Comparison of ENCODE assay signal across 8 cellular contexts in genomic region chr18:13464432-13465125, GRCh38.
A peak's percentile ranks its signal among the peaks of the same experiment; 100 is the strongest.
DNase-seq lines count a peak whose midpoint lies in the region; ATAC-seq lines count a peak whose summit lies in the region.

No MANE protein-coding gene starts in this region.

- peaks cover 0 to 11% (median 4%) of the 10 kb centered on the region in 7 donors for H3K9me3 Mint-ChIP-seq in CD4-positive, CD25-positive, alpha-beta regulatory T cell
- H3K9me3 Mint-ChIP-seq in IgD-negative memory B cell: peaks cover 2 to 7% (median 3%) of the 10 kb centered on the region in 3 donors
- peaks cover 13% of the 10 kb centered on the region for H3K9me3 Mint-ChIP-seq in activated CD4-positive, alpha-beta memory T cell treated with anti-CD3 and anti-CD28 coated beads for 36 hours

- intact Hi-C loops in activated CD4-positive, alpha-beta memory T cell treated with anti-CD3 and anti-CD28 coated beads for 36 hours (cut with micrococcal nuclease): loop anchor here (1.0 to 10.0 kb wide), 4 partner anchors 26 to 250 kb away; partner anchors contain the start of gene LDLRAD4

- CTCF ChIA-PET in activated CD4-positive, alpha-beta memory T cell treated with anti-CD3 and anti-CD28 coated beads for 36 hours (lab: Charles Lee): interaction anchor here (1.2 kb wide), 1 partner anchor 248 kb away, joined by 4 read pairs; no protein-coding TSS in a partner anchor

- peaks cover 8% of the 10 kb centered on the region for H3K36me3 ChIP-seq in CD4-positive, CD25-positive, alpha-beta regulatory T cell (ENCODE audit: control insufficient read depth, insufficient read depth, low read length)
- H3K36me3 ChIP-seq in esophagus (ENCODE audit: control insufficient read depth in 2 of 2, insufficient read depth in 2 of 2, low read length in 1 of 2): no peaks in the 10 kb centered on the region

- 66 to 68% methylated on average over 14 of the region's 14 CpGs for WGBS in esophagus, 2 donors

- peak overlapping the region; percentile 86 for H3K4me3 ChIP-seq in CD4-positive, CD25-positive, alpha-beta regulatory T cell (ENCODE audit: low read depth, low read length)
- no peak overlapping the region for H3K4me3 ChIP-seq in esophagus (ENCODE audit: low read depth in 1 of 2, low read length in 2 of 2)

- peaks cover 26% of the 10 kb centered on the region for H3K36me3 Mint-ChIP-seq in CD4-positive, CD25-positive, alpha-beta regulatory T cell
- peaks cover 2% of the 10 kb centered on the region for H3K36me3 Mint-ChIP-seq in IgD-negative memory B cell
- peaks cover 24% of the 10 kb centered on the region for H3K36me3 Mint-ChIP-seq in activated CD4-positive, alpha-beta memory T cell treated with anti-CD3 and anti-CD28 coated beads for 36 hours

- peaks cover 47 to 91% (median 79%) of the 10 kb centered on the region in 4 donors for H3K4me1 Mint-ChIP-seq in CD4-positive, CD25-positive, alpha-beta regulatory T cell
- H3K4me1 Mint-ChIP-seq in IgD-negative memory B cell: peaks cover 15 to 31% (median 31%) of the 10 kb centered on the region in 3 donors
- peaks cover 56% of the 10 kb centered on the region for H3K4me1 Mint-ChIP-seq in activated CD4-positive, alpha-beta memory T cell treated with anti-CD3 and anti-CD28 coated beads for 36 hours (ENCODE audit: low read depth)

- H3K27ac ChIP-seq in CD4-positive, CD25-positive, alpha-beta regulatory T cell (ENCODE audit: insufficient read depth, low read length, poor library complexity, severe bottlenecking): peak overlapping the region; percentile 70
- peak overlapping the region; percentile 22 to 40 for H3K27ac ChIP-seq in esophagus (ENCODE audit: low read depth in 2 of 2, low read length in 1 of 2)

- no peaks in the 10 kb centered on the region for H3K27me3 Mint-ChIP-seq in CD4-positive, CD25-positive, alpha-beta regulatory T cell
- H3K27me3 Mint-ChIP-seq in IgD-negative memory B cell: no peaks in the 10 kb centered on the region
- no peaks in the 10 kb centered on the region for H3K27me3 Mint-ChIP-seq in activated CD4-positive, alpha-beta memory T cell treated with anti-CD3 and anti-CD28 coated beads for 36 hours

- H3K4me1 ChIP-seq in CD4-positive, CD25-positive, alpha-beta regulatory T cell (ENCODE audit: control insufficient read depth, insufficient read depth, low read length, poor library complexity, severe bottlenecking): peaks cover 58% of the 10 kb centered on the region
- peaks cover 0 to 4% of the 10 kb centered on the region in 2 donors for H3K4me1 ChIP-seq in esophagus (ENCODE audit: control insufficient read depth in 2 of 2, insufficient read depth in 2 of 2, low read length in 1 of 2)

- H3K27me3 ChIP-seq in CD4-positive, CD25-positive, alpha-beta regulatory T cell (ENCODE audit: control insufficient read depth, insufficient read depth, low read length): no peaks in the 10 kb centered on the region
- H3K27me3 ChIP-seq in esophagus (ENCODE audit: control insufficient read depth in 1 of 2, insufficient read depth in 2 of 2, low read length in 2 of 2): no peaks in the 10 kb centered on the region

- ATAC-seq in CD4-positive, CD25-positive, alpha-beta regulatory T cell (ENCODE audit: low read depth in 2 of 2): peak; percentile 89 to 91
- ATAC-seq in GM19468 (IDR thresholded peaks at IDR 0.05; ENCODE audit: extremely low read depth, unreplicated experiment): peak; percentile 73

- H3K4me3 Mint-ChIP-seq in CD4-positive, CD25-positive, alpha-beta regulatory T cell: peak overlapping the region; percentile 91 to 95 (median 94)
- H3K4me3 Mint-ChIP-seq in IgD-negative memory B cell: peak overlapping the region; percentile 91 to 95 (median 93)
- peak overlapping the region; percentile 86 for H3K4me3 Mint-ChIP-seq in activated CD4-positive, alpha-beta memory T cell treated with anti-CD3 and anti-CD28 coated beads for 36 hours

- peak overlapping the region; percentile 91 to 96 (median 92) for H3K27ac Mint-ChIP-seq in CD4-positive, CD25-positive, alpha-beta regulatory T cell
- peak overlapping the region; percentile 37 to 90 (median 87) for H3K27ac Mint-ChIP-seq in IgD-negative memory B cell
- H3K27ac Mint-ChIP-seq in activated CD4-positive, alpha-beta memory T cell treated with anti-CD3 and anti-CD28 coated beads for 36 hours: peak overlapping the region; percentile 95

- POLR2A ChIA-PET in activated CD4-positive, alpha-beta memory T cell treated with anti-CD3 and anti-CD28 coated beads for 36 hours (lab: Charles Lee): interaction anchor here (0.8 kb wide), 1 partner anchor 31 kb away, joined by 3 read pairs; no protein-coding TSS in a partner anchor

- DNase-seq in CD4-positive, CD25-positive, alpha-beta regulatory T cell: peak; percentile 62 to 86 (median 63)
- DNase-seq in activated CD4-positive, alpha-beta memory T cell treated with anti-CD3 and anti-CD28 coated beads for 36 hours: peak; percentile 83
- peak; percentile 50 to 55 for DNase-seq in stimulated activated CD4-positive, alpha-beta T cell treated with anti-CD3 and anti-CD28 coated beads, Interleukin-4, amount 100 ng/mL, for 4 hours
- DNase-seq in NCI-H1092 (lab: John Stamatoyannopoulos, UW): no peak
- DNase-seq in DMS79 treated with DMSO at 0.1 percent for 48 hours (lab: John Stamatoyannopoulos, UW): no peak

- H3K9me3 ChIP-seq in CD4-positive, CD25-positive, alpha-beta regulatory T cell (ENCODE audit: control insufficient read depth in 2 of 2, low read length in 2 of 2): no peaks in the 10 kb centered on the region
- no peaks in the 10 kb centered on the region for H3K9me3 ChIP-seq in esophagus (ENCODE audit: control insufficient read depth in 2 of 2, insufficient read depth in 1 of 2, low read depth in 1 of 2, low read length in 1 of 2)

Comparison
In these comparisons a context has a peak if more than half of its experiments do, and no peak if none do; other contexts are left out.
1. DNase-seq: peak in CD4-positive, CD25-positive, alpha-beta regulatory T cell (3 of 3), activated CD4-positive, alpha-beta memory T cell treated with anti-CD3 and anti-CD28 coated beads for 36 hours (single experiment) and stimulated activated CD4-positive, alpha-beta T cell treated with anti-CD3 and anti-CD28 coated beads, Interleukin-4, amount 100 ng/mL, for 4 hours (2 of 2); none in NCI-H1092 (single experiment) and DMS79 treated with DMSO at 0.1 percent for 48 hours (single experiment).
2. Peak in every context shown above with its lines, with median percentiles within 50 percentile points of each other: H3K27ac Mint-ChIP-seq and H3K4me3 Mint-ChIP-seq.